Comparison of ENCODE assay signal across 16 cellular contexts in the genomic region with DNA sequence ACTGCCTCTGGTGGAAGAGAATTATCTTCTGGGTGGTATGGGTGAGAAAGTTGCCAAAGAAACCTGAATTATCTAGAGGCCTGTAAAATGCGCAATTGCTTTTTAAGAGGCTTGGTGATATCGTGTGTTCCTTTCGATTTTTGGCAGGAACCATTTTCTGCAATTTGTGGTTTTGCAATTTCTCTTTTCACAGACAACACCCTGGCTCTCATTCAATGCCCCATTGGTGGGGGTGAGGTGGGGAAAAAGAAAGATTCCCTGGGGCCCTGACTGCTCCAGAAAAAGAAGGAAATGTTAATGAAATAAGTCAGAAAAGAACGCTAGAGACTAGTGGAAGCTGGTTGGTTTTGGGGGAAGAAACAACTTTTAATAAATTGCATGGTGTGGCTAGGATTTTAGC.
DNase-seq lines count a peak whose midpoint lies in the region; ATAC-seq and TF ChIP-seq lines count a peak whose summit lies in the region.
"Had no signal": no experiment of that assay in that cellular context is flagged by ENCODE, and none has a peak within 500 bp of the region (broad histone marks: within the 10 kb centered on the region; RNA-seq: fewer than 3 reads in every experiment).

No MANE protein-coding gene starts in this region.

- H3K27ac ChIP-seq in caudate nucleus (ENCODE audit: low read depth, low read length): peak overlapping the region; percentile 58
- H3K27ac ChIP-seq: stomach had no signal

- DNase-seq in DMS79 (lab: John Stamatoyannopoulos, UW) (peak; percentile 16), Kasumi-1 (lab: John Stamatoyannopoulos, UW) (peak; percentile 26 to 31), caudate nucleus (lab: John Stamatoyannopoulos, UW) (peak in 2 of 61 donors; percentile 1 to 4), omental fat pad (ENCODE audit: low spot score) (no peak), KG1 (lab: John Stamatoyannopoulos, UW) (no peak), RPMI8226 (no peak)
- DNase-seq: activated CD4-positive, alpha-beta T cell treated with anti-CD3 and anti-CD28 coated beads, Interleukin-2, amount 50 U/mL, for 4 hours; amniotic stem cell; CD8-positive, alpha-beta T cell; cortex of kidney; left colon; NCI-H1048; NCI-H2171 treated with DMSO at 0.1 percent for 48 hours; SHP77 treated with DMSO at 0.1 percent for 48 hours; stomach had no signal

- TF ChIP-seq CTCF in omental fat pad (IDR thresholded peaks at IDR 0.05): no peak

- ATAC-seq in omental fat pad (ENCODE audit: low FRiP score): peak; percentile 62
- no peak for ATAC-seq in HG03378 (IDR thresholded peaks at IDR 0.05; ENCODE audit: unreplicated experiment)
- ATAC-seq: CD8-positive, alpha-beta T cell; left colon had no signal

Comparison
In these comparisons a context has a peak if more than half of its experiments do, and no peak if none do; other contexts are left out.
1. DNase-seq: peak in DMS79 (single experiment) and Kasumi-1 (2 of 2); none in omental fat pad (single experiment), KG1 (single experiment) and RPMI8226 (single experiment).